Comparison of ENCODE assay signal across 20 cellular contexts in genomic region chr9:112203536-112203935, GRCh38. TPM values are rescaled to one million over a fixed set of nuclear protein-coding genes. Genes with fewer than 3 reads are reported as not detected.
DNase-seq lines count a peak whose midpoint lies in the region; ATAC-seq, FAIRE-seq and TF ChIP-seq lines count a peak whose summit lies in the region.
"Had no signal": no experiment of that assay in that cellular context is flagged by ENCODE, and none has a peak within 500 bp of the region (broad histone marks: within the 10 kb centered on the region; RNA-seq: fewer than 3 reads in every experiment).

No MANE protein-coding gene starts in this region.

- peak overlapping the region; percentile 54 for H3K27ac ChIP-seq in astrocyte (ENCODE audit: low read depth, low read length)
- no peak overlapping the region for H3K27ac ChIP-seq in spleen
- H3K27ac ChIP-seq: esophagus squamous epithelium, SJCRH30 had no signal

- TF ChIP-seq CTCF in astrocyte (IDR thresholded peaks at IDR 0.05; ENCODE audit: insufficient read depth, low read depth, low read length), result no peak
- no peak for TF ChIP-seq CTCF in fibroblast of the aortic adventitia (IDR thresholded peaks at IDR 0.05; ENCODE audit: insufficient read depth, low read length)
- no peak for TF ChIP-seq CTCF in spleen (IDR thresholded peaks at IDR 0.05 in 8 of 11, conservative IDR thresholded peaks at IDR 0.05 in 3 of 11)
- no peak for TF ChIP-seq CTCF in progenitor cell of endocrine pancreas (IDR thresholded peaks at IDR 0.05; ENCODE audit: unreplicated experiment)

- H3K36me3 Mint-ChIP-seq in astrocyte (ENCODE audit: low read depth, unreplicated experiment) (peaks cover 31% of the 10 kb centered on the region), progenitor cell of endocrine pancreas (ENCODE audit: insufficient read depth) (peaks cover 31% of the 10 kb centered on the region)

- DNase-seq in HS-5 (ENCODE audit: low read depth), result peak; percentile 30
- DNase-seq in astrocyte (ENCODE audit: low read depth), result peak; percentile 73
- peak; percentile 53 for DNase-seq in fibroblast of the aortic adventitia (ENCODE audit: low read depth)
- DNase-seq in spleen, result no peak
- DNase-seq in DMS53 (lab: John Stamatoyannopoulos, UW), result no peak
- DNase-seq in left lobe of liver (ENCODE audit: low spot score), result no peak
- no peak for DNase-seq in progenitor cell of endocrine pancreas (ENCODE audit: low spot score, unreplicated experiment)
- DNase-seq: activated CD8-positive, alpha-beta memory T cell treated with anti-CD3 and anti-CD28 coated beads, Interleukin-2, amount 10 ng/mL, durations not matched to agents 7 days and 5 days; activated effector memory CD4-positive, alpha-beta T cell treated with anti-CD3 and anti-CD28 coated beads, Interleukin-2, amount 50 U/mL, for 16 hours; aorta; CD4-positive, alpha-beta T cell; esophagus squamous epithelium; KBM-7; naive thymus-derived CD4-positive, alpha-beta T cell; NCI-H1417 treated with DMSO at 0.1 percent for 48 hours; posterior cingulate gyrus; SJCRH30; stimulated activated naive B cell treated with anti-CD40 and anti-IgM and Interleukin-4, amounts not matched to agents 10 μg/mL and 1 μg/mL and 100 μg/mL, for 72 hours; T-helper 9 cell; trophoblast cell had no signal

- no peaks in the 10 kb centered on the region for H3K9me3 ChIP-seq in astrocyte (ENCODE audit: insufficient read depth, low read depth, low read length)
- H3K9me3 ChIP-seq in spleen, result peaks cover 9 to 40% (median 25%) of the 10 kb centered on the region in 8 donors

- peak overlapping the region; percentile 45 for H3K4me2 ChIP-seq in astrocyte (ENCODE audit: low read length)

- H3K4me3 Mint-ChIP-seq in astrocyte (ENCODE audit: unreplicated experiment) (no peak overlapping the region), progenitor cell of endocrine pancreas (ENCODE audit: low read depth) (no peak overlapping the region)
- H3K4me3 Mint-ChIP-seq: activated CD8-positive, alpha-beta memory T cell treated with anti-CD3 and anti-CD28 coated beads, Interleukin-2, amount 10 ng/mL, durations not matched to agents 7 days and 5 days; CD4-positive, alpha-beta T cell; naive thymus-derived CD4-positive, alpha-beta T cell; stimulated activated naive B cell treated with anti-CD40 and anti-IgM and Interleukin-4, amounts not matched to agents 10 μg/mL and 1 μg/mL and 100 μg/mL, for 72 hours had no signal

- TF ChIP-seq POLR2A in spleen (IDR thresholded peaks at IDR 0.05), result no peak

- intact Hi-C loops in spleen (cut with DNase I; ENCODE audit: low total_unique reads), result no loop called here

- H3K79me2 ChIP-seq in astrocyte (ENCODE audit: insufficient read depth, low read length), result no peaks in the 10 kb centered on the region

- H3K27me3 ChIP-seq in astrocyte (ENCODE audit: insufficient read depth, low read length) (no peaks in the 10 kb centered on the region), spleen (replicated peaks in 1 of 7) (no peaks in the 10 kb centered on the region)
- H3K27me3 ChIP-seq: esophagus squamous epithelium, SJCRH30 had no signal

- H3K36me3 ChIP-seq in astrocyte (ENCODE audit: insufficient read depth, low read length) (peaks cover 4% of the 10 kb centered on the region), spleen (peaks cover 0 to 29% (median 14%) of the 10 kb centered on the region in 6 donors)

- H4K20me1 ChIP-seq in astrocyte (ENCODE audit: insufficient read depth, low read length), result no peaks in the 10 kb centered on the region

- H3K4me3 ChIP-seq in astrocyte (ENCODE audit: insufficient read depth, low read depth, low read length) (no peak overlapping the region), fibroblast of the aortic adventitia (ENCODE audit: low read depth, low read length) (no peak overlapping the region), spleen (no peak overlapping the region)
- H3K4me3 ChIP-seq: esophagus squamous epithelium, SJCRH30 had no signal

- FAIRE-seq in astrocyte (lab: Jason Lieb, UNC), result no peak

- ATAC-seq in left lobe of liver, result no peak
- ATAC-seq: activated CD8-positive, alpha-beta memory T cell treated with anti-CD3 and anti-CD28 coated beads, Interleukin-2, amount 10 ng/mL, durations not matched to agents 7 days and 5 days; naive thymus-derived CD4-positive, alpha-beta T cell; stimulated activated naive B cell treated with anti-CD40 and anti-IgM and Interleukin-4, amounts not matched to agents 10 μg/mL and 1 μg/mL and 100 μg/mL, for 72 hours had no signal

- peaks cover 12% of the 10 kb centered on the region for H3K4me1 ChIP-seq in astrocyte (ENCODE audit: insufficient read depth, low read length)
- no peaks in the 10 kb centered on the region for H3K4me1 ChIP-seq in spleen
- H3K4me1 ChIP-seq: SJCRH30 had no signal

- H3K9ac ChIP-seq in astrocyte (ENCODE audit: low read length), result no peak overlapping the region

- H3K27ac Mint-ChIP-seq in astrocyte (ENCODE audit: unreplicated experiment) (peak overlapping the region; percentile 86), progenitor cell of endocrine pancreas (no peak overlapping the region)
- H3K27ac Mint-ChIP-seq: activated CD8-positive, alpha-beta memory T cell treated with anti-CD3 and anti-CD28 coated beads, Interleukin-2, amount 10 ng/mL, durations not matched to agents 7 days and 5 days; CD4-positive, alpha-beta T cell; naive thymus-derived CD4-positive, alpha-beta T cell; stimulated activated naive B cell treated with anti-CD40 and anti-IgM and Interleukin-4, amounts not matched to agents 10 μg/mL and 1 μg/mL and 100 μg/mL, for 72 hours had no signal

- H3K27me3 Mint-ChIP-seq in astrocyte (ENCODE audit: low read depth, unreplicated experiment), result no peaks in the 10 kb centered on the region
- no peaks in the 10 kb centered on the region for H3K27me3 Mint-ChIP-seq in progenitor cell of endocrine pancreas
- H3K27me3 Mint-ChIP-seq: activated CD8-positive, alpha-beta memory T cell treated with anti-CD3 and anti-CD28 coated beads, Interleukin-2, amount 10 ng/mL, durations not matched to agents 7 days and 5 days; CD4-positive, alpha-beta T cell; naive thymus-derived CD4-positive, alpha-beta T cell; stimulated activated naive B cell treated with anti-CD40 and anti-IgM and Interleukin-4, amounts not matched to agents 10 μg/mL and 1 μg/mL and 100 μg/mL, for 72 hours had no signal

- H3K4me1 Mint-ChIP-seq in astrocyte (ENCODE audit: low read depth, unreplicated experiment) (peaks cover 21% of the 10 kb centered on the region), progenitor cell of endocrine pancreas (ENCODE audit: low read depth) (no peaks in the 10 kb centered on the region)
- H3K4me1 Mint-ChIP-seq: activated CD8-positive, alpha-beta memory T cell treated with anti-CD3 and anti-CD28 coated beads, Interleukin-2, amount 10 ng/mL, durations not matched to agents 7 days and 5 days; stimulated activated naive B cell treated with anti-CD40 and anti-IgM and Interleukin-4, amounts not matched to agents 10 μg/mL and 1 μg/mL and 100 μg/mL, for 72 hours had no signal

- 54 to 68% (median 67%) methylated on average over 2 of the region's 2 CpGs for WGBS in spleen, 5 donors

- H3K9me3 Mint-ChIP-seq in astrocyte (ENCODE audit: unreplicated experiment) (no peaks in the 10 kb centered on the region), progenitor cell of endocrine pancreas (ENCODE audit: low read depth) (peaks cover 19% of the 10 kb centered on the region)

- no peak overlapping the region for H2AFZ ChIP-seq in astrocyte (ENCODE audit: low read depth, low read length)

RNA-seq across cellular contexts. Expression of gene SUSD1, which starts 28.4 kb away (rescaled TPM):
- total RNA-seq in astrocyte (16.6 and 17.2 TPM in 2 replicates), fibroblast of the aortic adventitia (ENCODE audit: low replicate concordance) (11.4 and 16.4 TPM in 2 replicates), spleen (10 to 100 TPM; 17.1 to 26.8 (median 23.1) TPM), left lobe of liver (3.2 TPM), progenitor cell of endocrine pancreas (40.2 and 41.1 TPM in 2 replicates)
- 1 to 10 TPM; 4.4 to 5.7 (median 5.7) TPM for polyA plus RNA-seq in spleen

Comparison
In these comparisons a context has a peak if more than half of its experiments do, and no peak if none do; other contexts are left out.
1. DNase-seq: peak in HS-5 (single experiment), astrocyte (single experiment) and fibroblast of the aortic adventitia (single experiment); none in spleen (single experiment), DMS53 (single experiment), left lobe of liver (single experiment) and progenitor cell of endocrine pancreas (single experiment).